ENCODE assay signal across 9 cellular contexts in genomic region chr7:129923709-129924108, GRCh38. TPM values are rescaled to one million over a fixed set of nuclear protein-coding genes. Genes with fewer than 3 reads are reported as not detected.
DNase-seq lines count a peak whose midpoint lies in the region; ATAC-seq and TF ChIP-seq lines count a peak whose summit lies in the region.
"Had no signal": no experiment of that assay in that cellular context is flagged by ENCODE, and none has a peak within 500 bp of the region (broad histone marks: within the 10 kb centered on the region; RNA-seq: fewer than 3 reads in every experiment).

No MANE protein-coding gene starts in this region.

- no peak overlapping the region for H2BK120ac ChIP-seq in IMR-90 (ENCODE audit: low read depth, low read length)

- H3K4me1 ChIP-seq in IMR-90 (ENCODE audit: control insufficient read depth, insufficient read depth, low read length) (peaks cover 4% of the 10 kb centered on the region; the same call in 1 of the 2 replicates), subcutaneous abdominal adipose tissue (ENCODE audit: control insufficient read depth in 5 of 5, insufficient read depth in 5 of 5, low read length in 5 of 5) (peaks cover 8 to 28% (median 19%) of the 10 kb centered on the region in 5 donors), Karpas-422 (ENCODE audit: low read length) (no peaks in the 10 kb centered on the region)

- H3K23ac ChIP-seq in IMR-90 (ENCODE audit: low read depth, low read length) = no peak overlapping the region

- no peak overlapping the region for H2AK5ac ChIP-seq in IMR-90 (ENCODE audit: low read depth, low read length)

- no peak overlapping the region for H2BK15ac ChIP-seq in IMR-90 (ENCODE audit: low read depth, low read length)

- intact Hi-C loops in activated naive CD4-positive, alpha-beta T cell treated with anti-CD3 and anti-CD28 coated beads for 36 hours (cut with micrococcal nuclease) = loop anchor here (2.0 kb wide), 1 partner anchor 25 kb away; no protein-coding TSS in a partner anchor
- intact Hi-C loops in IMR-90 (cut with micrococcal nuclease) = loop anchor here (2.0 kb wide), 1 partner anchor 47 kb away; no protein-coding TSS in a partner anchor

- TF ChIP-seq RAD21 in IMR-90 (IDR thresholded peaks at IDR 0.05; ENCODE audit: low read length) = no peak

- TF ChIP-seq CTCF in IMR-90 (conservative IDR thresholded peaks at IDR 0.05; ENCODE audit: low read depth, low read length) = no peak

- no peaks in the 10 kb centered on the region for H3K9me2 ChIP-seq in Karpas-422 (replicated peaks; ENCODE audit: insufficient read depth, low read length)

- no peak overlapping the region for H2AFZ ChIP-seq in IMR-90 (replicated peaks; ENCODE audit: low read length, poor library complexity)
- H2AFZ ChIP-seq in Karpas-422 (ENCODE audit: low read length) = no peak overlapping the region

- H3K27ac ChIP-seq in IMR-90 (ENCODE audit: insufficient read depth, low read length) = no peak overlapping the region
- peak overlapping the region; percentile 61 for H3K27ac ChIP-seq in subcutaneous abdominal adipose tissue (ENCODE audit: low read depth, low read length)
- H3K27ac ChIP-seq in Karpas-422 (ENCODE audit: low read length) = no peak overlapping the region
- H3K27ac ChIP-seq: ovary had no signal

- H3K4me3 ChIP-seq in IMR-90 (ENCODE audit: insufficient read depth, low read depth, low read length) (no peak overlapping the region), subcutaneous abdominal adipose tissue (ENCODE audit: low read depth in 1 of 5, low read length in 5 of 5) (no peak overlapping the region), Karpas-422 (ENCODE audit: low read length) (no peak overlapping the region)
- H3K4me3 ChIP-seq: ovary had no signal

- H3K9ac ChIP-seq in IMR-90 (ENCODE audit: low read depth, low read length) (no peak overlapping the region), subcutaneous abdominal adipose tissue (ENCODE audit: low read length in 5 of 5) (no peak overlapping the region), Karpas-422 (ENCODE audit: low read length) (no peak overlapping the region)

- no peaks in the 10 kb centered on the region for H3K9me3 Mint-ChIP-seq in activated naive CD4-positive, alpha-beta T cell treated with anti-CD3 and anti-CD28 coated beads, Interleukin-2, amount 50 U/mL, for 72 hours
- no peaks in the 10 kb centered on the region for H3K9me3 Mint-ChIP-seq in activated naive CD4-positive, alpha-beta T cell treated with anti-CD3 and anti-CD28 coated beads for 36 hours

- H3K27ac Mint-ChIP-seq in activated naive CD4-positive, alpha-beta T cell treated with anti-CD3 and anti-CD28 coated beads, Interleukin-2, amount 50 U/mL, for 72 hours = peak overlapping the region; percentile 10 to 71
- no peak overlapping the region for H3K27ac Mint-ChIP-seq in activated naive CD4-positive, alpha-beta T cell treated with anti-CD3 and anti-CD28 coated beads for 36 hours

- H3K36me3 Mint-ChIP-seq in activated naive CD4-positive, alpha-beta T cell treated with anti-CD3 and anti-CD28 coated beads, Interleukin-2, amount 50 U/mL, for 72 hours = no peaks in the 10 kb centered on the region
- peaks cover 6% of the 10 kb centered on the region for H3K36me3 Mint-ChIP-seq in activated naive CD4-positive, alpha-beta T cell treated with anti-CD3 and anti-CD28 coated beads for 36 hours (ENCODE audit: low read depth)

- no peaks in the 10 kb centered on the region for H3K9me3 ChIP-seq in IMR-90 (ENCODE audit: control insufficient read depth, insufficient read depth, low read length)
- no peaks in the 10 kb centered on the region for H3K9me3 ChIP-seq in subcutaneous abdominal adipose tissue (ENCODE audit: control insufficient read depth in 5 of 5, low read length in 5 of 5)
- H3K9me3 ChIP-seq in Karpas-422 (ENCODE audit: low read length) = no peaks in the 10 kb centered on the region
- H3K9me3 ChIP-seq: ovary had no signal

- 40% methylated on average over 1 of the region's 2 CpGs; no CpG with 5 or more reads in 1 of the 2 experiments for WGBS in IMR-90 (ENCODE audit: extremely low coverage in 2 of 2, insufficient read length in 1 of 2), 2 experiments

- POLR2A ChIA-PET in IMR-90 (lab: Charles Lee; ENCODE audit: unreplicated experiment) = no interaction called here

- H3K27me3 ChIP-seq in IMR-90 (ENCODE audit: control insufficient read depth, insufficient read depth, low read length) (no peaks in the 10 kb centered on the region), subcutaneous abdominal adipose tissue (ENCODE audit: control insufficient read depth in 5 of 5, insufficient read depth in 4 of 5, low read length in 5 of 5) (no peaks in the 10 kb centered on the region), Karpas-422 (ENCODE audit: low read length) (no peaks in the 10 kb centered on the region)
- H3K27me3 ChIP-seq: ovary had no signal

- CTCF ChIA-PET in activated naive CD4-positive, alpha-beta T cell treated with anti-CD3 and anti-CD28 coated beads for 36 hours (lab: Charles Lee) = interaction anchor here (0.6 kb wide), 1 partner anchor 22 kb away, joined by 4 read pairs; no protein-coding TSS in a partner anchor
- CTCF ChIA-PET in IMR-90 (lab: Yijun Ruan, JAX) = no interaction called here

- peaks cover 74% of the 10 kb centered on the region for H3K79me2 ChIP-seq in Karpas-422 (ENCODE audit: low read length)

- no TSS peak for BruUV-seq in IMR-90 (replicated peaks; lab: Mats Ljungman, UMichigan)

- no peak for DNase-seq in activated naive CD4-positive, alpha-beta T cell treated with anti-CD3 and anti-CD28 coated beads, Interleukin-2, amount 50 U/mL, for 72 hours (ENCODE audit: low spot score in 2 of 2)
- no peak for DNase-seq in activated naive CD4-positive, alpha-beta T cell treated with anti-CD3 and anti-CD28 coated beads for 36 hours
- DNase-seq in IMR-90 = peak; percentile 91
- DNase-seq in fibroblast of gingiva (ENCODE audit: low read depth) = peak; percentile 64
- no peak for DNase-seq in Karpas-422
- no peak for DNase-seq in activated naive CD4-positive, alpha-beta T cell treated with anti-CD3 and anti-CD28 coated beads, Interleukin-2, amount 50 U/mL, for 16 hours
- DNase-seq: ovary had no signal

- H3K36me3 ChIP-seq in IMR-90 (ENCODE audit: control insufficient read depth, insufficient read depth, low read length) (peaks cover 17% of the 10 kb centered on the region), subcutaneous abdominal adipose tissue (ENCODE audit: control insufficient read depth in 5 of 5, insufficient read depth in 5 of 5, low read length in 5 of 5) (peaks cover 2 to 9% (median 6%) of the 10 kb centered on the region in 5 donors), Karpas-422 (ENCODE audit: insufficient read depth, low read length) (no peaks in the 10 kb centered on the region)
- H3K36me3 ChIP-seq: ovary had no signal

- H3K18ac ChIP-seq in IMR-90 (ENCODE audit: low read depth, low read length) = no peak overlapping the region

- no peaks in the 10 kb centered on the region for H3K27me3 Mint-ChIP-seq in activated naive CD4-positive, alpha-beta T cell treated with anti-CD3 and anti-CD28 coated beads for 36 hours (ENCODE audit: low read depth)

- H3K4me3 Mint-ChIP-seq in activated naive CD4-positive, alpha-beta T cell treated with anti-CD3 and anti-CD28 coated beads for 36 hours = no peak overlapping the region

- H3K4me2 ChIP-seq in IMR-90 (ENCODE audit: low read depth, low read length) (peak overlapping the region; percentile 24; the same call in 1 of the 2 replicates), Karpas-422 (ENCODE audit: low read depth, low read length, poor library complexity, severe bottlenecking) (no peak overlapping the region)

- ATAC-seq in activated naive CD4-positive, alpha-beta T cell treated with anti-CD3 and anti-CD28 coated beads, Interleukin-2, amount 50 U/mL, for 72 hours = peak; percentile 35 to 82
- peak; percentile 89 for ATAC-seq in IMR-90 (ENCODE audit: low read depth)
- no peak for ATAC-seq in HG02763 (IDR thresholded peaks at IDR 0.05; ENCODE audit: unreplicated experiment)

- H4K5ac ChIP-seq in IMR-90 (ENCODE audit: low read depth, low read length) = no peak overlapping the region

- H2BK20ac ChIP-seq in IMR-90 (ENCODE audit: low read depth, low read length) = no peak overlapping the region

- H4K20me1 ChIP-seq in IMR-90 (ENCODE audit: insufficient read depth, low read length) (peaks cover 72% of the 10 kb centered on the region), Karpas-422 (ENCODE audit: insufficient read depth, low read depth, low read length) (no peaks in the 10 kb centered on the region)

- H3K4me1 Mint-ChIP-seq in activated naive CD4-positive, alpha-beta T cell treated with anti-CD3 and anti-CD28 coated beads for 36 hours (ENCODE audit: low read depth) = peaks cover 37% of the 10 kb centered on the region

- H2BK5ac ChIP-seq in IMR-90 (ENCODE audit: low read depth, low read length, poor library complexity, severe bottlenecking) = peak overlapping the region; percentile 27

- H3K4ac ChIP-seq in IMR-90 (ENCODE audit: low read depth, low read length) = no peak overlapping the region

- no peak overlapping the region for H4K8ac ChIP-seq in IMR-90 (ENCODE audit: low read depth in 2 of 2, low read length in 2 of 2)

- H3K56ac ChIP-seq in IMR-90 (ENCODE audit: extremely low read depth, insufficient read depth, low read length) = no peak overlapping the region

- in situ Hi-C loops in IMR-90 (cut with MboI; ENCODE audit: low sequenced_read_pairs) = no loop called here

- H2AK9ac ChIP-seq in IMR-90 (replicated peaks; ENCODE audit: low read depth, low read length, poor library complexity) = no peak overlapping the region

- H3K14ac ChIP-seq in IMR-90 (replicated peaks; ENCODE audit: low read depth, low read length) = no peak overlapping the region

- H3K9me1 ChIP-seq in IMR-90 (ENCODE audit: insufficient read depth, low read length) = peaks cover 8% of the 10 kb centered on the region

- TF ChIP-seq POLR2A in IMR-90 (IDR thresholded peaks at IDR 0.05; ENCODE audit: low read depth, low read length) = no peak

- dilution Hi-C loops in IMR-90 (cut with HindIII; ENCODE audit: low sequenced_read_pairs, unreplicated experiment) = no loop called here

- H3K79me1 ChIP-seq in IMR-90 (ENCODE audit: low read depth in 1 of 2, low read length in 2 of 2) = peaks cover 23 to 71% of the 10 kb centered on the region in 2 experiments

- H4K91ac ChIP-seq in IMR-90 (ENCODE audit: insufficient read depth, low read depth, low read length) = no peak overlapping the region

TF ChIP-seq in IMR-90, 13 proteins besides CTCF, POLR2A, EP300 and RAD21:
- no peak for TF ChIP-seq MAZ (IDR thresholded peaks at IDR 0.05; ENCODE audit: borderline replicate concordance, low read depth, low read length)
- no peak for TF ChIP-seq RFX5 (IDR thresholded peaks at IDR 0.05; ENCODE audit: low read depth, low read length)
- TF ChIP-seq MAFK (IDR thresholded peaks at IDR 0.05; ENCODE audit: low read depth, low read length) = 0 out of 2 replicates have a peak, but pooled peaks have one; percentile 2
TF ChIP-seq in IMR-90: peak in this region for 1.

RNA-seq across cellular contexts. Expression of gene UBE2H, which starts 29.1 kb away (rescaled TPM):
- 10 to 100 TPM; 30.0 to 35.5 TPM for total RNA-seq in activated naive CD4-positive, alpha-beta T cell treated with anti-CD3 and anti-CD28 coated beads, Interleukin-2, amount 50 U/mL, for 72 hours
- total RNA-seq in activated naive CD4-positive, alpha-beta T cell treated with anti-CD3 and anti-CD28 coated beads for 36 hours = 10 to 100 TPM; 33.4 to 37.6 TPM
- 34.6 and 39.2 TPM in 2 replicates for total RNA-seq in IMR-90 (2012; rRNA removed)
- polyA plus RNA-seq in IMR-90 (2012; rRNA removed) = 40.0 and 49.4 TPM in 2 replicates
- 56.6 and 107 TPM in 2 replicates for polyA plus RNA-seq in IMR-90 (2012; cell fraction: cytosol; rRNA removed)
- polyA plus RNA-seq in IMR-90 (2012; cell fraction: nucleus; rRNA removed; ENCODE audit: low replicate concordance) = 23.4 and 92.0 TPM in 2 replicates
- total RNA-seq in Karpas-422 (2014; rRNA removed; shearing (Covaris generic); ENCODE audit: low replicate concordance) = 34.7 and 37.3 TPM in 2 replicates

Comparison
In these comparisons a context has a peak if more than half of its experiments do, and no peak if none do; other contexts are left out.
1. DNase-seq: peak in IMR-90 (single experiment) and fibroblast of gingiva (single experiment); none in activated naive CD4-positive, alpha-beta T cell treated with anti-CD3 and anti-CD28 coated beads, Interleukin-2, amount 50 U/mL, for 72 hours (0 of 2), activated naive CD4-positive, alpha-beta T cell treated with anti-CD3 and anti-CD28 coated beads for 36 hours (single experiment), Karpas-422 (single experiment) and activated naive CD4-positive, alpha-beta T cell treated with anti-CD3 and anti-CD28 coated beads, Interleukin-2, amount 50 U/mL, for 16 hours (single experiment).